9 cellular contexts compared by ENCODE assay signal in genomic region chr14:68664225-68664681, GRCh38.
DNase-seq lines count a peak whose midpoint lies in the region; ATAC-seq, FAIRE-seq and TF ChIP-seq lines count a peak whose summit lies in the region.
"Had no signal": no experiment of that assay in that cellular context is flagged by ENCODE, and none has a peak within 500 bp of the region (broad histone marks: within the 10 kb centered on the region; RNA-seq: fewer than 3 reads in every experiment).

No MANE protein-coding gene starts in this region.

- H3K9me3 Mint-ChIP-seq in HFFc6 (no peaks in the 10 kb centered on the region), nephron (no peaks in the 10 kb centered on the region)

- no peak for FAIRE-seq in urothelium cell line (lab: Jason Lieb, UNC)

- no peaks in the 10 kb centered on the region; a peak in 1 of 22 replicates for H3K36me3 ChIP-seq in BLaER1 treated with 17β-estradiol and CSF1 and Interleukin-3, amounts not matched to agents 10 nM and 100 nM

- H3K27me3 Mint-ChIP-seq in HFFc6 (ENCODE audit: insufficient read depth) (no peaks in the 10 kb centered on the region; the same call in 1 of the 2 replicates), nephron (ENCODE audit: low read depth) (no peaks in the 10 kb centered on the region)

- peak overlapping the region in 10 of 11 experiments; percentile 2 to 87 (median 48); a peak in 13 of 22 replicates for H3K4me2 ChIP-seq in BLaER1 treated with 17β-estradiol and CSF1 and Interleukin-3, amounts not matched to agents 10 nM and 100 nM

- ATAC-seq in GM18517 (IDR thresholded peaks at IDR 0.05; ENCODE audit: unreplicated experiment) = no peak

- H3K9ac ChIP-seq in BLaER1 treated with 17β-estradiol and CSF1 and Interleukin-3, amounts not matched to agents 10 nM and 100 nM = no peak overlapping the region

- H3K9me3 ChIP-seq in BLaER1 treated with 17β-estradiol and CSF1 and Interleukin-3, amounts not matched to agents 10 nM and 100 nM (replicated peaks in 1 of 11) = peaks cover 0 to 50% (median 12%) of the 10 kb centered on the region in 11 experiments; a peak in 10 of 22 replicates

- H3K27me3 ChIP-seq in BLaER1 treated with 17β-estradiol and CSF1 and Interleukin-3, amounts not matched to agents 10 nM and 100 nM = no peaks in the 10 kb centered on the region

- H3K27ac Mint-ChIP-seq in HFFc6 (peak overlapping the region; percentile 96), nephron (peak overlapping the region; percentile 89 to 99 (median 98))

- H3K36me3 Mint-ChIP-seq in HFFc6 (ENCODE audit: low read depth) = no peaks in the 10 kb centered on the region; the same call in 1 of the 2 replicates
- no peaks in the 10 kb centered on the region for H3K36me3 Mint-ChIP-seq in nephron (ENCODE audit: low read depth)

- H3K4me3 ChIP-seq in BLaER1 treated with 17β-estradiol and CSF1 and Interleukin-3, amounts not matched to agents 10 nM and 100 nM = no peak overlapping the region

- DNase-seq in HFFc6 (peak; percentile 23), urothelium cell line (ENCODE audit: low spot score) (no peak), NCI-H82 (lab: John Stamatoyannopoulos, UW) (no peak), HT-29 (ENCODE audit: low spot score) (no peak)
- DNase-seq: NCI-H2107 had no signal

- H3K4me3 Mint-ChIP-seq in HFFc6 (peak overlapping the region; percentile 43), nephron (peak overlapping the region in 1 of 3 experiments; percentile 16)

- TF ChIP-seq CTCF in HFFc6 (IDR thresholded peaks at IDR 0.05) (no peak), nephron (IDR thresholded peaks at IDR 0.05; ENCODE audit: unreplicated experiment in 3 of 3) (no peak)

- H3K27ac ChIP-seq in BLaER1 treated with 17β-estradiol and CSF1 and Interleukin-3, amounts not matched to agents 10 nM and 100 nM = peak overlapping the region in 6 of 11 experiments; percentile 7 to 44 (median 9); a peak in 7 of 22 replicates
- peak overlapping the region; percentile 58 for H3K27ac ChIP-seq in cingulate gyrus (ENCODE audit: low read depth, low read length)

- no peaks in the 10 kb centered on the region for H4K20me1 ChIP-seq in BLaER1 treated with 17β-estradiol and CSF1 and Interleukin-3, amounts not matched to agents 10 nM and 100 nM

- H3K4me1 Mint-ChIP-seq in HFFc6 (ENCODE audit: low read depth) = peaks cover 86% of the 10 kb centered on the region
- peaks cover 91% of the 10 kb centered on the region for H3K4me1 Mint-ChIP-seq in nephron

- peaks cover 77 to 99% (median 91%) of the 10 kb centered on the region in 10 experiments for H3K4me1 ChIP-seq in BLaER1 treated with 17β-estradiol and CSF1 and Interleukin-3, amounts not matched to agents 10 nM and 100 nM
